Comparison of ENCODE assay signal across 24 cellular contexts in the genomic region with DNA sequence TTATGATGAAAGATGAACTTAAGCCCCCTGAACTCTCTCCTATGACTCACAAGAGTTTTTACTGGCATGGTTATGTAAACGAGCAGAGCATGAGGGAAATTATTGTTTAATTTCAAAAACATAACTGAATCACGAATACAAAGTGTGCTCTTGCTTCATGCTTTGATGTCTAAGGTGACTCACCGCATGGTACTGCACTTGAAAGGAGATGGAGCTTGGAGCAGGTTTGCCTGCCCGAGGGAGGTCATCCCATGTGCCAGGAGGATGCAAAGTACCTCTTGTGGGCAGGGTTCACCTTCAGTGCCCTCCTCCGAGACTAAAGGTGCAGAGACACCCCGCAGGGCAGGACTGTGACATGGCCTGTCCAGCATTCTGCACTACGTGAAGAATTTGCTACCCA. TPM values are rescaled to one million over a fixed set of nuclear protein-coding genes. Genes with fewer than 3 reads are reported as not detected.
A peak's percentile ranks its signal among the peaks of the same experiment; 100 is the strongest.
DNase-seq lines count a peak whose midpoint lies in the region; ATAC-seq and TF ChIP-seq lines count a peak whose summit lies in the region.
"Had no signal": no experiment of that assay in that cellular context is flagged by ENCODE, and none has a peak within 500 bp of the region (broad histone marks: within the 10 kb centered on the region; RNA-seq: fewer than 3 reads in every experiment).

No MANE protein-coding gene starts in this region.

- POLR2A ChIA-PET in WTC11 (lab: Charles Lee), result no interaction called here

- no peaks in the 10 kb centered on the region for H3K4me1 Mint-ChIP-seq in activated T-cell treated with anti-CD3 and anti-CD28 coated beads, Interleukin-2, amount 50 U/mL, for 4 hours (ENCODE audit: low read depth)
- no peaks in the 10 kb centered on the region for H3K4me1 Mint-ChIP-seq in activated T-cell treated with anti-CD3 and anti-CD28 coated beads, Interleukin-2, amount 50 U/mL, for 72 hours (ENCODE audit: low read depth)
- peaks cover 10% of the 10 kb centered on the region for H3K4me1 Mint-ChIP-seq in WTC11
- H3K4me1 Mint-ChIP-seq: CD4-positive, CD25-positive, alpha-beta regulatory T cell had no signal

- DNase-seq in activated T-cell treated with anti-CD3 and anti-CD28 coated beads, Interleukin-2, amount 50 U/mL, for 4 hours, result no peak
- no peak for DNase-seq in activated T-cell treated with anti-CD3 and anti-CD28 coated beads, Interleukin-2, amount 50 U/mL, for 72 hours
- DNase-seq in WTC11 (ENCODE audit: low spot score) (no peak), iris pigment epithelial cell (ENCODE audit: low read depth) (peak; percentile 58), upper lobe of right lung (no peak), CD1c-positive myeloid dendritic cell (ENCODE audit: extremely low spot score) (no peak), head of caudate nucleus (no peak)
- DNase-seq: activated CD4-positive, alpha-beta T cell treated with anti-CD3 and anti-CD28 coated beads for 1 hour; activated CD8-positive, alpha-beta memory T cell treated with anti-CD3 and anti-CD28 coated beads, Interleukin-2, amount 50 U/mL, for 48 hours; activated naive CD4-positive, alpha-beta T cell; CD4-positive, CD25-positive, alpha-beta regulatory T cell; dorsolateral prefrontal cortex; esophagus squamous epithelium; heart right ventricle; midbrain; MM.1S; NCI-H187; NCI-H510A treated with DMSO at 0.1 percent for 48 hours; retina; stimulated activated naive CD4-positive, alpha-beta T cell treated with Interleukin-2 at 50 U/mL for 16 hours; T1000; transverse colon had no signal

- TF ChIP-seq CTCF in WTC11 (IDR thresholded peaks at IDR 0.05) (no peak), upper lobe of right lung (IDR thresholded peaks at IDR 0.05) (no peak)

- H3K27ac Mint-ChIP-seq in activated T-cell treated with anti-CD3 and anti-CD28 coated beads, Interleukin-2, amount 50 U/mL, for 72 hours, result no peak overlapping the region
- no peak overlapping the region for H3K27ac Mint-ChIP-seq in WTC11
- H3K27ac Mint-ChIP-seq: CD4-positive, CD25-positive, alpha-beta regulatory T cell had no signal

- intact Hi-C loops in upper lobe of right lung (cut with DNase I), result no loop called here
- intact Hi-C loops in head of caudate nucleus (cut with DNase I), result no loop called here

- no peaks in the 10 kb centered on the region for H3K9me3 Mint-ChIP-seq in activated T-cell treated with anti-CD3 and anti-CD28 coated beads, Interleukin-2, amount 50 U/mL, for 4 hours
- H3K9me3 Mint-ChIP-seq in activated T-cell treated with anti-CD3 and anti-CD28 coated beads, Interleukin-2, amount 50 U/mL, for 72 hours, result no peaks in the 10 kb centered on the region
- H3K9me3 Mint-ChIP-seq in WTC11, result no peaks in the 10 kb centered on the region

- no peaks in the 10 kb centered on the region for H3K36me3 Mint-ChIP-seq in activated T-cell treated with anti-CD3 and anti-CD28 coated beads, Interleukin-2, amount 50 U/mL, for 4 hours (ENCODE audit: insufficient read depth)
- no peaks in the 10 kb centered on the region for H3K36me3 Mint-ChIP-seq in activated T-cell treated with anti-CD3 and anti-CD28 coated beads, Interleukin-2, amount 50 U/mL, for 72 hours (ENCODE audit: insufficient read depth in 2 of 2)
- no peaks in the 10 kb centered on the region for H3K36me3 Mint-ChIP-seq in WTC11
- H3K36me3 Mint-ChIP-seq: CD4-positive, CD25-positive, alpha-beta regulatory T cell had no signal

- H3K4me3 Mint-ChIP-seq in activated T-cell treated with anti-CD3 and anti-CD28 coated beads, Interleukin-2, amount 50 U/mL, for 4 hours, result no peak overlapping the region
- no peak overlapping the region for H3K4me3 Mint-ChIP-seq in activated T-cell treated with anti-CD3 and anti-CD28 coated beads, Interleukin-2, amount 50 U/mL, for 72 hours
- H3K4me3 Mint-ChIP-seq in WTC11, result no peak overlapping the region
- H3K4me3 Mint-ChIP-seq: CD4-positive, CD25-positive, alpha-beta regulatory T cell had no signal

- no peaks in the 10 kb centered on the region for H3K9me3 ChIP-seq in upper lobe of right lung
- H3K9me3 ChIP-seq: body of pancreas, esophagus squamous epithelium, heart right ventricle, transverse colon had no signal

- H3K27ac ChIP-seq in upper lobe of right lung, result no peak overlapping the region
- H3K27ac ChIP-seq: body of pancreas, heart right ventricle had no signal

- peaks cover 15% of the 10 kb centered on the region for H3K27me3 Mint-ChIP-seq in activated T-cell treated with anti-CD3 and anti-CD28 coated beads, Interleukin-2, amount 50 U/mL, for 4 hours (ENCODE audit: low read depth)
- peaks cover 24% of the 10 kb centered on the region for H3K27me3 Mint-ChIP-seq in activated T-cell treated with anti-CD3 and anti-CD28 coated beads, Interleukin-2, amount 50 U/mL, for 72 hours (ENCODE audit: low read depth)
- peaks cover 5% of the 10 kb centered on the region; the same call in 1 of the 2 replicates for H3K27me3 Mint-ChIP-seq in WTC11 (ENCODE audit: low read depth)

- H3K4me3 ChIP-seq in upper lobe of right lung, result no peak overlapping the region
- H3K4me3 ChIP-seq: body of pancreas, dorsolateral prefrontal cortex, esophagus squamous epithelium, heart right ventricle, transverse colon had no signal

- CTCF ChIA-PET in WTC11 (lab: Charles Lee), result no interaction called here

- H3K27me3 ChIP-seq in upper lobe of right lung, result no peaks in the 10 kb centered on the region
- H3K27me3 ChIP-seq: body of pancreas, esophagus squamous epithelium, transverse colon had no signal

- H3K36me3 ChIP-seq in upper lobe of right lung, result no peaks in the 10 kb centered on the region
- H3K36me3 ChIP-seq: esophagus squamous epithelium, heart right ventricle, transverse colon had no signal

- peaks cover 3% of the 10 kb centered on the region for H3K4me1 ChIP-seq in upper lobe of right lung
- H3K4me1 ChIP-seq: body of pancreas had no signal

- peak; percentile 43 to 45 for ATAC-seq in activated T-cell treated with anti-CD3 and anti-CD28 coated beads, Interleukin-2, amount 50 U/mL, for 4 hours
- ATAC-seq in activated T-cell treated with anti-CD3 and anti-CD28 coated beads, Interleukin-2, amount 50 U/mL, for 72 hours (replicated peaks in 1 of 2), result no peak
- no peak for ATAC-seq in WTC11
- ATAC-seq in upper lobe of right lung, result peak; percentile 50
- ATAC-seq in GM21576 (IDR thresholded peaks at IDR 0.05; ENCODE audit: unreplicated experiment), result no peak
- ATAC-seq: body of pancreas, heart right ventricle had no signal

TF ChIP-seq in WTC11, 78 proteins besides CTCF, POLR2A, EP300 and RAD21:
- TF ChIP-seq SMAD4 (CRISPR knock-in tag; IDR thresholded peaks at IDR 0.05), result no peak
- TF ChIP-seq CREM (CRISPR knock-in tag; IDR thresholded peaks at IDR 0.05), result no peak
- peak; percentile 89 for TF ChIP-seq GABPB1 (CRISPR knock-in tag; IDR thresholded peaks at IDR 0.05)
- no peak for TF ChIP-seq ZNF423 (CRISPR knock-in tag; IDR thresholded peaks at IDR 0.05)
- no peak for TF ChIP-seq SOX15 (CRISPR knock-in tag; IDR thresholded peaks at IDR 0.05)

RNA-seq across cellular contexts. Expression of gene PCK1, which starts 13.7 kb away (rescaled TPM):
- total RNA-seq in activated T-cell treated with anti-CD3 and anti-CD28 coated beads, Interleukin-2, amount 50 U/mL, for 4 hours, result under 1 TPM; 0.21 to 0.68 (median 0.22) TPM
- not detected for total RNA-seq in activated T-cell treated with anti-CD3 and anti-CD28 coated beads, Interleukin-2, amount 50 U/mL, for 72 hours
- total RNA-seq in WTC11 (2021) (0.17 to 0.30 TPM (median 0.21 TPM) in 3 replicates), upper lobe of right lung (4.7 TPM)
- total RNA-seq: CD4-positive, CD25-positive, alpha-beta regulatory T cell had no signal

RNA-seq across cellular contexts. Expression of gene CTCFL, which starts 22.3 kb away (rescaled TPM):
- under 1 TPM; 0.11 to 0.27 (median 0.15) TPM for total RNA-seq in activated T-cell treated with anti-CD3 and anti-CD28 coated beads, Interleukin-2, amount 50 U/mL, for 4 hours
- total RNA-seq in activated T-cell treated with anti-CD3 and anti-CD28 coated beads, Interleukin-2, amount 50 U/mL, for 72 hours, result not detected
- total RNA-seq in WTC11 (2021) (0.70 to 2.6 TPM (median 2.4 TPM) in 3 replicates), upper lobe of right lung (not detected)
- total RNA-seq: body of pancreas; CD4-positive, CD25-positive, alpha-beta regulatory T cell; heart right ventricle had no signal

Comparison
In these comparisons a context has a peak if more than half of its experiments do, and no peak if none do; other contexts are left out.
1. ATAC-seq: peak in activated T-cell treated with anti-CD3 and anti-CD28 coated beads, Interleukin-2, amount 50 U/mL, for 4 hours (2 of 2) and upper lobe of right lung (single experiment); none in activated T-cell treated with anti-CD3 and anti-CD28 coated beads, Interleukin-2, amount 50 U/mL, for 72 hours (0 of 2), WTC11 (single experiment) and GM21576 (single experiment).